ENCODE assay signal across 8 cellular contexts in the genomic region with DNA sequence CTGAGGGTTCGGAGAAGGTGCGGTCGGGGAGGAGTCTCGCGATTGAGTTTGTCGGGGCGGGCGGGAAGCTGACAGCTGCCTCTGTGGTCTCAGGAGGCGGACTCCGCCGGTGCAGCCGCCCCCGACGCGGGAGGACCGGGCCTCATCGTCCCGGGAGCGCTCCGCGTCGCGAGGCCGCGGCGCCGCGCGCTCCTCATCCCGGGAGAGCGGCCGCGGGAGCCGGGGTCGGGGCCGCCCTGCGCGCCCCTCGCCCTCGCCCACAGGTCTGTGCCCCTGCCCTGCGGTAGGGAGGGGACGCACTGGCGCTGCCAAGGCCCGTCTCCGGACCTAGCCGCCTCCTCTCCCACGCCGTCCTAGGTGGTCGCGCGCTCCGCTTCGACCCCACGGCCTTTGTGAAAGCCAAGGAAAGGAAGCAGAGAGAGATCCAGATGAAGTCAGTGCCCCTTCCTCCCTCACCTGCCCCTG. TPM values are rescaled to one million over a fixed set of nuclear protein-coding genes. Genes with fewer than 3 reads are reported as not detected.
DNase-seq lines count a peak whose midpoint lies in the region; ATAC-seq, FAIRE-seq and TF ChIP-seq lines count a peak whose summit lies in the region.

No MANE protein-coding gene starts in this region.

- peaks cover 31% of the 10 kb centered on the region for H4K20me1 ChIP-seq in SK-N-SH (ENCODE audit: insufficient read depth)

- peak overlapping the region; percentile 74 for H3K4me3 Mint-ChIP-seq in MCF 10A (ENCODE audit: unreplicated experiment)
- H3K4me3 Mint-ChIP-seq in stimulated activated naive CD8-positive, alpha-beta T cell treated with anti-CD3 and anti-CD28 coated beads, Interleukin-15, amount 100 ng/mL, for 72 hours: peak overlapping the region; percentile 85 to 87

- TF ChIP-seq RAD21 in SK-N-SH (IDR thresholded peaks at IDR 0.05; ENCODE audit: low read length) (no peak), liver (IDR thresholded peaks at IDR 0.05) (no peak)

- H3K4me2 ChIP-seq in SK-N-SH: peak overlapping the region; percentile 89

- H3K27me3 ChIP-seq in SK-N-SH (ENCODE audit: insufficient read depth) (no peaks in the 10 kb centered on the region), liver (ENCODE audit: control insufficient read depth in 4 of 4, insufficient read depth in 4 of 4, low read length in 3 of 4) (no peaks in the 10 kb centered on the region)

- H3K27ac ChIP-seq in SK-N-SH (ENCODE audit: low read depth in 2 of 2, low read length in 1 of 2) (no peak overlapping the region), liver (ENCODE audit: low read depth in 1 of 2, low read length in 2 of 2) (no peak overlapping the region)

- no peaks in the 10 kb centered on the region for H3K9me2 ChIP-seq in SK-N-SH

- no peaks in the 10 kb centered on the region for H3K36me3 ChIP-seq in SK-N-SH (replicated peaks in 1 of 2; ENCODE audit: control insufficient read depth in 1 of 2, insufficient read depth in 2 of 2, low read length in 1 of 2)
- peaks cover 0 to 5% (median 0%) of the 10 kb centered on the region in 4 donors for H3K36me3 ChIP-seq in liver (ENCODE audit: control insufficient read depth in 4 of 4, insufficient read depth in 3 of 4, low read depth in 1 of 4, low read length in 3 of 4)

- intact Hi-C loops in MCF 10A (cut with micrococcal nuclease): no loop called here

- H3K79me2 ChIP-seq in SK-N-SH (ENCODE audit: insufficient read depth): no peaks in the 10 kb centered on the region

- H3K27me3 Mint-ChIP-seq in MCF 10A (ENCODE audit: insufficient read depth, unreplicated experiment): no peaks in the 10 kb centered on the region
- peaks cover 27% of the 10 kb centered on the region for H3K27me3 Mint-ChIP-seq in stimulated activated naive CD8-positive, alpha-beta T cell treated with anti-CD3 and anti-CD28 coated beads, Interleukin-15, amount 100 ng/mL, for 72 hours

- no peaks in the 10 kb centered on the region for H3K9me3 ChIP-seq in SK-N-SH
- no peaks in the 10 kb centered on the region for H3K9me3 ChIP-seq in liver (ENCODE audit: control insufficient read depth in 4 of 4, low read length in 3 of 4)

- CTCF ChIA-PET in SK-N-SH (lab: Yijun Ruan, JAX): interaction anchor here (0.6 to 2.7 kb wide), 17 partner anchors 9 to 657 kb away, joined by 3 to 20 read pairs (median 5); a partner anchor contains a TSS
- CTCF ChIA-PET in MCF 10A (lab: Yijun Ruan, JAX): interaction anchor here (0.5 to 4.9 kb wide), 5 partner anchors 9 to 217 kb away, joined by 3 to 33 read pairs (median 3); no protein-coding TSS in a partner anchor

- no peak overlapping the region for H3K9ac ChIP-seq in SK-N-SH
- no peak overlapping the region for H3K9ac ChIP-seq in liver (ENCODE audit: low read depth in 1 of 2, low read length in 2 of 2)

- H3K4me1 Mint-ChIP-seq in MCF 10A (ENCODE audit: insufficient read depth, unreplicated experiment): peaks cover 21% of the 10 kb centered on the region
- H3K4me1 Mint-ChIP-seq in stimulated activated naive CD8-positive, alpha-beta T cell treated with anti-CD3 and anti-CD28 coated beads, Interleukin-15, amount 100 ng/mL, for 72 hours: peaks cover 25% of the 10 kb centered on the region

- peak; percentile 51 for ATAC-seq in stimulated activated naive CD8-positive, alpha-beta T cell treated with anti-CD3 and anti-CD28 coated beads, Interleukin-15, amount 100 ng/mL, for 72 hours
- ATAC-seq in GM21619 (IDR thresholded peaks at IDR 0.05; ENCODE audit: unreplicated experiment): no peak
- ATAC-seq in GM21737 (IDR thresholded peaks at IDR 0.05; ENCODE audit: unreplicated experiment): no peak

- H3K9me3 Mint-ChIP-seq in MCF 10A (ENCODE audit: unreplicated experiment): no peaks in the 10 kb centered on the region
- H3K9me3 Mint-ChIP-seq in stimulated activated naive CD8-positive, alpha-beta T cell treated with anti-CD3 and anti-CD28 coated beads, Interleukin-15, amount 100 ng/mL, for 72 hours: no peaks in the 10 kb centered on the region

- H3F3A ChIP-seq in SK-N-SH (replicated peaks; ENCODE audit: insufficient read depth): peaks cover 16% of the 10 kb centered on the region

- 15% methylated on average over 18 of the region's 54 CpGs for WGBS in SK-N-SH (ENCODE audit: low lambda C conversion rate)
- 9% methylated on average over 54 of the region's 54 CpGs for WGBS in liver

- POLR2A ChIA-PET in SK-N-SH (lab: Yijun Ruan, JAX): no interaction called here
- POLR2A ChIA-PET in MCF 10A (lab: Yijun Ruan, JAX): no interaction called here

- TF ChIP-seq POLR2A in GM12891 (IDR thresholded peaks at IDR 0.05; ENCODE audit: low read depth, low read length): no peak

- DNase-seq in GM12891 (ENCODE audit: insufficient read length, low spot score) (no peak), SK-N-SH (peak; percentile 61), MCF 10A (ENCODE audit: unreplicated experiment) (no peak), GM03348 (ENCODE audit: low spot score) (no peak)
- peak; percentile 43 to 50 for DNase-seq in stimulated activated naive CD8-positive, alpha-beta T cell treated with anti-CD3 and anti-CD28 coated beads, Interleukin-15, amount 100 ng/mL, for 72 hours

- H3K4me1 ChIP-seq in SK-N-SH (ENCODE audit: control insufficient read depth in 1 of 2, insufficient read depth in 2 of 2, low read depth in 1 of 2, low read length in 1 of 2): peaks cover 0 to 22% of the 10 kb centered on the region in 2 experiments; a peak in 2 of 4 replicates
- H3K4me1 ChIP-seq in liver (ENCODE audit: control insufficient read depth in 4 of 4, insufficient read depth in 4 of 4, low read length in 3 of 4): peaks cover 8 to 24% (median 15%) of the 10 kb centered on the region in 4 donors

- FAIRE-seq in GM12891 (lab: Jason Lieb, UNC): peak; percentile 66

- no peak for TF ChIP-seq EP300 in SK-N-SH (IDR thresholded peaks at IDR 0.05; ENCODE audit: borderline replicate concordance in 1 of 2, low read depth in 1 of 2, low read length in 1 of 2)

- H3K4me3 ChIP-seq in SK-N-SH (ENCODE audit: low read depth in 2 of 2, low read length in 1 of 2) (peak overlapping the region; percentile 57 to 68), liver (ENCODE audit: low read depth in 1 of 3, low read length in 3 of 3) (peak overlapping the region; percentile 64 to 67 (median 67))

- TF ChIP-seq CTCF in SK-N-SH (IDR thresholded peaks at IDR 0.05) (no peak), MCF 10A (IDR thresholded peaks at IDR 0.05; ENCODE audit: unreplicated experiment) (no peak), liver (IDR thresholded peaks at IDR 0.05; ENCODE audit: low read depth, low read length, missing input control) (no peak)

- no TSS peak for BruUV-seq in MCF 10A (replicated peaks; lab: Mats Ljungman, UMichigan)

- peaks cover 12% of the 10 kb centered on the region for H3K36me3 Mint-ChIP-seq in MCF 10A (ENCODE audit: insufficient read depth, unreplicated experiment)

- no peak overlapping the region for H3K27ac Mint-ChIP-seq in MCF 10A (ENCODE audit: low read depth, unreplicated experiment)
- H3K27ac Mint-ChIP-seq in stimulated activated naive CD8-positive, alpha-beta T cell treated with anti-CD3 and anti-CD28 coated beads, Interleukin-15, amount 100 ng/mL, for 72 hours: no peak overlapping the region

- peak overlapping the region; percentile 47; the same call in 1 of the 2 replicates for H2AFZ ChIP-seq in SK-N-SH (ENCODE audit: low read depth)

TF ChIP-seq in GM12891, 5 proteins besides CTCF, POLR2A, EP300 and RAD21:
- no peak for TF ChIP-seq SPI1 (IDR thresholded peaks at IDR 0.05; ENCODE audit: low read depth, low read length)
- no peak for TF ChIP-seq POU2F2 (IDR thresholded peaks at IDR 0.05; ENCODE audit: low read depth, low read length)
- TF ChIP-seq POLR2AphosphoS5 (IDR thresholded peaks at IDR 0.05; ENCODE audit: low read depth, low read length): no peak
- TF ChIP-seq TAF1 (IDR thresholded peaks at IDR 0.05; ENCODE audit: low read depth, low read length): no peak

TF ChIP-seq in liver, 16 proteins besides CTCF, POLR2A, EP300 and RAD21:
- no peak for TF ChIP-seq JUND (IDR thresholded peaks at IDR 0.05)
- TF ChIP-seq SP1 (IDR thresholded peaks at IDR 0.05): no peak
TF ChIP-seq in liver: peak in this region for 0.

RNA-seq across cellular contexts. Expression of a gene that starts 6.9 kb away (rescaled TPM):
- not detected for polyA plus RNA-seq in GM12891 (2012; ENCODE audit: low read depth, missing spikeins)
- polyA plus RNA-seq in SK-N-SH (2012; rRNA removed) (not detected in 2 replicates), liver (1 to 10 TPM in 1 of 2 donors, under 1 TPM in 1; 0.31 to 1.2 TPM)
- not detected in 2 replicates for polyA plus RNA-seq in SK-N-SH (2012; cell fraction: cytosol; rRNA removed)
- polyA plus RNA-seq in SK-N-SH (2012; cell fraction: nucleus; rRNA removed): not detected in 2 replicates
- total RNA-seq in MCF 10A (2022) (not detected in 2 replicates), liver (10 to 100 TPM in 1 of 2 donors, under 1 TPM in 1; 0.25 to 13.9 TPM)

RNA-seq across cellular contexts. Expression of a gene that starts 20.7 kb away (rescaled TPM):
- polyA plus RNA-seq in GM12891 (2012; ENCODE audit: low read depth, missing spikeins): 11.4 TPM
- polyA plus RNA-seq in SK-N-SH (2012; rRNA removed) (6.8 and 7.6 TPM in 2 replicates), liver (1 to 10 TPM; 1.7 to 6.3 TPM)
- polyA plus RNA-seq in SK-N-SH (2012; cell fraction: cytosol; rRNA removed): 2.4 and 4.4 TPM in 2 replicates
- polyA plus RNA-seq in SK-N-SH (2012; cell fraction: nucleus; rRNA removed): 17.0 and 20.6 TPM in 2 replicates
- total RNA-seq in MCF 10A (2022) (17.5 and 18.9 TPM in 2 replicates), liver (1 to 10 TPM; 2.6 to 3.1 TPM)

RNA-seq across cellular contexts. Expression of a gene that starts 24.8 kb away (rescaled TPM):
- polyA plus RNA-seq in GM12891 (2012; ENCODE audit: low read depth, missing spikeins): not detected
- polyA plus RNA-seq in SK-N-SH (2012; rRNA removed) (not detected in 2 replicates), liver (not detected)
- not detected in 2 replicates for polyA plus RNA-seq in SK-N-SH (2012; cell fraction: cytosol; rRNA removed)
- 0.04 TPM in 2 replicates for polyA plus RNA-seq in SK-N-SH (2012; cell fraction: nucleus; rRNA removed)
- total RNA-seq in MCF 10A (2022) (0.54 TPM in 1 of 2 replicates, not detected in the other), liver (not detected)

RNA-seq across cellular contexts. Expression of a gene that starts 42.3 kb away (rescaled TPM):
- 0.01 TPM for polyA plus RNA-seq in GM12891 (2012; ENCODE audit: low read depth, missing spikeins)
- polyA plus RNA-seq in SK-N-SH (2012; rRNA removed) (1.3 and 1.9 TPM in 2 replicates), liver (under 1 TPM; 0.31 to 0.37 TPM)
- 1.7 and 2.1 TPM in 2 replicates for polyA plus RNA-seq in SK-N-SH (2012; cell fraction: cytosol; rRNA removed)
- 3.6 and 4.1 TPM in 2 replicates for polyA plus RNA-seq in SK-N-SH (2012; cell fraction: nucleus; rRNA removed)
- total RNA-seq in MCF 10A (2022) (not detected in 2 replicates), liver (1 to 10 TPM in 1 of 2 donors, under 1 TPM in 1; 0.47 to 1.6 TPM)

Comparison
In these comparisons a context has a peak if more than half of its experiments do, and no peak if none do; other contexts are left out.
1. DNase-seq: peak in SK-N-SH (single experiment) and stimulated activated naive CD8-positive, alpha-beta T cell treated with anti-CD3 and anti-CD28 coated beads, Interleukin-15, amount 100 ng/mL, for 72 hours (2 of 2); none in GM12891 (single experiment), MCF 10A (single experiment) and GM03348 (single experiment).